ENCODE assay signal across 20 cellular contexts in the genomic region with DNA sequence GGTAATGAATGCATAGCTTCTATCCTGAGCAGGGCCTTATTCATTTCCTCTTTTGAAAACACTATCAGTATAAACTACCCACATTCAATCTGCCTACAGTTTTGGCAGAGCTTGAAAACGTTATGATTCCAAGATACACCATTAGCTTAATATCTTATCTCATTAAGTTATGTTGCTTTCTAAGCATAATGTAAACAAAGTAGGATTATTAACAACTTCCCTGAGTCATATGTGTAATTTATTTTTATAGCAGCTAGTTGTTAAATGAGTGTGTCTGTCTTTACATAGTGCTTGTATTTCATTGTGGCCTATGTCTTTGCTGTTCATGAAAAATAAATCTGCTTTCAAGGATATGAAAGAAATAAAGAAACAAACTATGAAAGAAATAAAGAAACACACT.
"Had no signal": no experiment of that assay in that cellular context is flagged by ENCODE, and none has a peak within 500 bp of the region (broad histone marks: within the 10 kb centered on the region; RNA-seq: fewer than 3 reads in every experiment).

No MANE protein-coding gene starts in this region.

- DNase-seq: activated CD4-positive, alpha-beta T cell treated with anti-CD3 and anti-CD28 coated beads for 4 hours; activated CD8-positive, alpha-beta memory T cell treated with anti-CD3 and anti-CD28 coated beads, Interleukin-2, amount 50 U/mL, for 4 hours; activated CD8-positive, alpha-beta T cell treated with anti-CD3 and anti-CD28 coated beads for 36 hours; activated gamma-delta T cell treated with Interleukin-2 at 50 U/mL for 16 hours; activated naive CD4-positive, alpha-beta T cell treated with anti-CD3 and anti-CD28 coated beads, Interleukin-2, amount 10 ng/mL, durations not matched to agents 7 days and 5 days; activated naive CD8-positive, alpha-beta T cell treated with anti-CD3 and anti-CD28 coated beads, Interleukin-2, amount 10 ng/mL, durations not matched to agents 7 days and 5 days; activated T-cell treated with anti-CD3 and anti-CD28 coated beads, Interleukin-2, amount 50 U/mL, for 72 hours; adrenal gland; anterior cingulate cortex; caudate nucleus; colonic mucosa; KG1; NCI-H1092; NCI-H1436 treated with DMSO at 0.1 percent for 48 hours; NCI-H187; NCI-H446; NCI-H524; NCI-H82; Peyer's patch; SHP77 treated with DMSO at 0.1 percent for 48 hours had no signal

- H3K4me3 ChIP-seq: adrenal gland, colonic mucosa, Peyer's patch had no signal
